Comparison of ENCODE assay signal across 8 cellular contexts in genomic region chrX:232278-232655, GRCh38. TPM values are rescaled to one million over a fixed set of nuclear protein-coding genes. Genes with fewer than 3 reads are reported as not detected.
A peak's percentile ranks its signal among the peaks of the same experiment; 100 is the strongest.
DNase-seq lines count a peak whose midpoint lies in the region; ATAC-seq and TF ChIP-seq lines count a peak whose summit lies in the region.
"Not testable (repeated sequence)": the region's sequence is repeated elsewhere in the genome, so short reads cannot be mapped to it uniquely, and the experiment has no call there.

No MANE protein-coding gene starts in this region.

- H3K9me3 Mint-ChIP-seq in central memory CD8-positive, alpha-beta T cell; memory B cell: not testable (repeated sequence)

- H3K36me3 ChIP-seq in Panc1 (ENCODE audit: control insufficient read depth, insufficient read depth, low read length); aorta (ENCODE audit: control insufficient read depth in 1 of 2, insufficient read depth in 2 of 2, low read length in 1 of 2): not testable (repeated sequence)

- not testable (repeated sequence) for H3K9me3 ChIP-seq in Panc1 (ENCODE audit: control insufficient read depth, insufficient read depth, low read depth, low read length); aorta (ENCODE audit: control insufficient read depth, low read length)

- not testable (repeated sequence) for H3K4me1 ChIP-seq in Panc1 (ENCODE audit: control insufficient read depth, insufficient read depth, low read length); aorta (ENCODE audit: control insufficient read depth in 1 of 2, insufficient read depth in 2 of 2, low read length in 2 of 2)

- intact Hi-C loops in Panc1 (cut with micrococcal nuclease; ENCODE audit: unreplicated experiment); aorta (cut with DNase I): not testable (repeated sequence)

- not testable (repeated sequence) for H3K27me3 ChIP-seq in Panc1 (ENCODE audit: control insufficient read depth, insufficient read depth, low read length); aorta (ENCODE audit: control insufficient read depth in 1 of 2, insufficient read depth in 2 of 2, low read length in 1 of 2)

- not testable (repeated sequence) for H3K36me3 Mint-ChIP-seq in central memory CD8-positive, alpha-beta T cell (ENCODE audit: insufficient read depth); memory B cell

- ATAC-seq in GM18517 (IDR thresholded peaks at IDR 0.05; ENCODE audit: unreplicated experiment) (peak; percentile 29), GM19467 (IDR thresholded peaks at IDR 0.05; ENCODE audit: unreplicated experiment) (peak; percentile 28), HG02678 (IDR thresholded peaks at IDR 0.05; ENCODE audit: unreplicated experiment) (peak; percentile 33), HG03103 (IDR thresholded peaks at IDR 0.05; ENCODE audit: low read depth, unreplicated experiment) (peak; percentile 12), Panc1 (peak; percentile 31; the same call in 1 of the 2 replicates), memory B cell (ENCODE audit: low read depth) (peak; percentile 11), aorta (ENCODE audit: low FRiP score) (peak; percentile 59)
- peak; percentile 47 for ATAC-seq in central memory CD8-positive, alpha-beta T cell (replicated peaks; ENCODE audit: extremely low read depth, poor library complexity, severe bottlenecking)

- H3K27me3 Mint-ChIP-seq in central memory CD8-positive, alpha-beta T cell; memory B cell: not testable (repeated sequence)

- CTCF ChIA-PET in Panc1 (lab: Charles Lee), result not testable (repeated sequence)

- DNase-seq in Panc1 (ENCODE audit: low read depth, low spot score); central memory CD8-positive, alpha-beta T cell (ENCODE audit: low spot score in 2 of 2); memory B cell (ENCODE audit: low spot score in 2 of 2); aorta: not testable (repeated sequence)

- not testable (repeated sequence) for TF ChIP-seq CTCF in Panc1 (IDR thresholded peaks at IDR 0.05)

- 84% methylated on average over 11 of the region's 42 CpGs; no CpG with 5 or more reads in 1 of the 2 donors for WGBS in aorta, 2 donors

- H3K4me3 Mint-ChIP-seq in central memory CD8-positive, alpha-beta T cell; memory B cell: not testable (repeated sequence)

- not testable (repeated sequence) for H3K27ac Mint-ChIP-seq in central memory CD8-positive, alpha-beta T cell (ENCODE audit: low read depth); memory B cell

- POLR2A ChIA-PET in Panc1 (lab: Charles Lee), result not testable (repeated sequence)

- not testable (repeated sequence) for H3K4me1 Mint-ChIP-seq in central memory CD8-positive, alpha-beta T cell; memory B cell

- not testable (repeated sequence) for H3K27ac ChIP-seq in Panc1 (ENCODE audit: low read length); aorta (ENCODE audit: low read depth in 1 of 2, low read length in 2 of 2)

- in situ Hi-C loops in Panc1 (cut with HindIII; ENCODE audit: low pct_unique_long_range_greater_than_20kb, low sequenced_read_pairs), result not testable (repeated sequence)

- not testable (repeated sequence) for H3K4me3 ChIP-seq in Panc1 (ENCODE audit: low read depth in 2 of 2, low read length in 2 of 2); aorta (ENCODE audit: low read length in 2 of 2)

- BruUV-seq in Panc1 (replicated peaks; lab: Mats Ljungman, UMichigan), result not testable (repeated sequence)

RNA-seq across cellular contexts. Expression of gene PLCXD1, which starts 48.9 kb away (rescaled TPM):
- total RNA-seq in Panc1 (2021; ENCODE audit: unreplicated experiment) (54.9 TPM), aorta (1 to 10 TPM; 3.7 to 9.7 TPM)
- 95.5 TPM for polyA plus RNA-seq in Panc1 (2012; ENCODE audit: insufficient read length)
- polyA plus RNA-seq in aorta, result 10 to 100 TPM in 1 of 2 donors, 1 to 10 TPM in 1; 1.3 to 16.3 TPM
